ENCODE assay signal across 28 cellular contexts in genomic region chr3:52678265-52678927, GRCh38. TPM values are rescaled to one million over a fixed set of nuclear protein-coding genes. Genes with fewer than 3 reads are reported as not detected.
DNase-seq lines count a peak whose midpoint lies in the region; ATAC-seq, FAIRE-seq and TF ChIP-seq lines count a peak whose summit lies in the region.
"Had no signal": no experiment of that assay in that cellular context is flagged by ENCODE, and none has a peak within 500 bp of the region (broad histone marks: within the 10 kb centered on the region; RNA-seq: fewer than 3 reads in every experiment).

No MANE protein-coding gene starts in this region.

- POLR2A ChIA-PET in HepG2 (lab: Yijun Ruan, JAX) (interaction anchor here (0.9 kb wide), 1 partner anchor 26 kb away, joined by 3 read pairs; no protein-coding TSS in a partner anchor), Caco-2 (lab: Charles Lee) (no interaction called here)

- CTCF ChIA-PET in HepG2 (lab: Yijun Ruan, JAX; ENCODE audit: low intra/inter-chr PET ratio, low total read pairs), result no interaction called here
- CTCF ChIA-PET in Caco-2 (lab: Charles Lee), result no interaction called here

- no peak for TF ChIP-seq POLR2A in HepG2 (IDR thresholded peaks at IDR 0.05; ENCODE audit: insufficient read depth in 1 of 2, low read depth in 2 of 2, low read length in 2 of 2)

- TF ChIP-seq RAD21 in HepG2 (CRISPR knock-in tag; IDR thresholded peaks at IDR 0.05), result no peak

- no peaks in the 10 kb centered on the region for H3K27me3 ChIP-seq in HepG2 (ENCODE audit: control insufficient read depth in 1 of 2, insufficient read depth in 2 of 2, low read length in 2 of 2)
- no peaks in the 10 kb centered on the region for H3K27me3 ChIP-seq in Caco-2 (replicated peaks; ENCODE audit: control insufficient read depth, insufficient read depth, low read length)
- H3K27me3 ChIP-seq: sigmoid colon, testis had no signal

- H3K4me2 ChIP-seq in HepG2 (ENCODE audit: low read depth, low read length), result no peak overlapping the region

- H3K4me3 ChIP-seq in HepG2 (replicated peaks in 1 of 3; ENCODE audit: insufficient read depth in 1 of 3, low read depth in 2 of 3, low read length in 3 of 3) (no peak overlapping the region), Caco-2 (ENCODE audit: low read depth, low read length) (no peak overlapping the region)
- H3K4me3 ChIP-seq: GM12878, sigmoid colon, testis had no signal

- no peaks in the 10 kb centered on the region for H3K9me3 Mint-ChIP-seq in stimulated activated naive CD8-positive, alpha-beta T cell treated with anti-CD3 and anti-CD28 coated beads, Interleukin-15, Interleukin-2, amounts not matched to agents 100 ng/mL and 50 ng/mL, for 24 hours
- no peaks in the 10 kb centered on the region for H3K9me3 Mint-ChIP-seq in activated naive CD8-positive, alpha-beta T cell treated with anti-CD3 and anti-CD28 coated beads for 36 hours
- H3K9me3 Mint-ChIP-seq in Caco-2 (ENCODE audit: unreplicated experiment), result no peaks in the 10 kb centered on the region
- H3K9me3 Mint-ChIP-seq: nephron had no signal

- H2AFZ ChIP-seq in HepG2 (ENCODE audit: low read length), result no peak overlapping the region

- no peak overlapping the region for H3K4me3 Mint-ChIP-seq in stimulated activated naive CD8-positive, alpha-beta T cell treated with anti-CD3 and anti-CD28 coated beads, Interleukin-15, Interleukin-2, amounts not matched to agents 100 ng/mL and 50 ng/mL, for 24 hours
- H3K4me3 Mint-ChIP-seq in activated naive CD8-positive, alpha-beta T cell treated with anti-CD3 and anti-CD28 coated beads for 36 hours, result no peak overlapping the region
- no peak overlapping the region for H3K4me3 Mint-ChIP-seq in Caco-2 (ENCODE audit: unreplicated experiment)
- H3K4me3 Mint-ChIP-seq: CD4-positive, alpha-beta memory T cell; nephron had no signal

- peaks cover 9 to 45% of the 10 kb centered on the region in 2 experiments for H3K36me3 ChIP-seq in HepG2 (replicated peaks in 1 of 2; ENCODE audit: control insufficient read depth in 1 of 2, insufficient read depth in 2 of 2, low read length in 2 of 2)
- H3K36me3 ChIP-seq in Caco-2 (ENCODE audit: control insufficient read depth, insufficient read depth, low read length), result 0 out of 2 replicates have a peak, but pooled peaks cover 1% of the 10 kb centered on the region

- H3K36me3 Mint-ChIP-seq in stimulated activated naive CD8-positive, alpha-beta T cell treated with anti-CD3 and anti-CD28 coated beads, Interleukin-15, Interleukin-2, amounts not matched to agents 100 ng/mL and 50 ng/mL, for 24 hours (ENCODE audit: low read depth), result peaks cover 62% of the 10 kb centered on the region
- H3K36me3 Mint-ChIP-seq in activated naive CD8-positive, alpha-beta T cell treated with anti-CD3 and anti-CD28 coated beads for 36 hours, result peaks cover 23% of the 10 kb centered on the region
- peaks cover 50% of the 10 kb centered on the region for H3K36me3 Mint-ChIP-seq in Caco-2 (ENCODE audit: insufficient read depth, unreplicated experiment)

- H3K9me3 ChIP-seq in HepG2 (ENCODE audit: low read length) (no peaks in the 10 kb centered on the region), Caco-2 (no peaks in the 10 kb centered on the region)
- H3K9me3 ChIP-seq: sigmoid colon, testis had no signal

- no peaks in the 10 kb centered on the region for H4K20me1 ChIP-seq in HepG2 (ENCODE audit: insufficient read depth, low read length)

- FAIRE-seq in HepG2 (lab: Jason Lieb, UNC), result no peak
- FAIRE-seq: bronchial epithelial cell, endometrium, GM12878, HTR-8/SVneo had no signal

- TF ChIP-seq CTCF in HepG2 (CRISPR knock-in tag; IDR thresholded peaks at IDR 0.05) (no peak), Caco-2 (IDR thresholded peaks at IDR 0.05; ENCODE audit: insufficient read depth in 1 of 2, low read depth in 1 of 2, low read length in 1 of 2, severe bottlenecking in 1 of 2, unreplicated experiment in 1 of 2) (no peak)

- TF ChIP-seq EP300 in HepG2 (IDR thresholded peaks at IDR 0.05; ENCODE audit: low read depth in 2 of 2, low read length in 2 of 2) (no peak), HepG2 (CRISPR knock-in tag; IDR thresholded peaks at IDR 0.05; ENCODE audit: borderline replicate concordance) (no peak)

- no peak overlapping the region for H3K27ac ChIP-seq in HepG2 (ENCODE audit: extremely low read length, insufficient read depth, low read length)
- H3K27ac ChIP-seq: sigmoid colon, testis had no signal

- peaks cover 52% of the 10 kb centered on the region for H3K4me1 ChIP-seq in HepG2 (ENCODE audit: insufficient read depth, low read length)
- peaks cover 8% of the 10 kb centered on the region for H3K4me1 ChIP-seq in Caco-2

- intact Hi-C loops in HepG2 (cut with micrococcal nuclease; ENCODE audit: unreplicated experiment) (no loop called here), Caco-2 (cut with micrococcal nuclease; ENCODE audit: unreplicated experiment) (no loop called here)

- no peak for ATAC-seq in stimulated activated naive CD8-positive, alpha-beta T cell treated with anti-CD3 and anti-CD28 coated beads, Interleukin-15, Interleukin-2, amounts not matched to agents 100 U/mL and 50 U/mL, for 24 hours
- no peak for ATAC-seq in HepG2
- ATAC-seq in HG02798 (IDR thresholded peaks at IDR 0.05; ENCODE audit: poor library complexity, unreplicated experiment), result no peak
- ATAC-seq: GM12878, left colon had no signal

- H3K27me3 Mint-ChIP-seq in stimulated activated naive CD8-positive, alpha-beta T cell treated with anti-CD3 and anti-CD28 coated beads, Interleukin-15, Interleukin-2, amounts not matched to agents 100 ng/mL and 50 ng/mL, for 24 hours, result no peaks in the 10 kb centered on the region
- H3K27me3 Mint-ChIP-seq in activated naive CD8-positive, alpha-beta T cell treated with anti-CD3 and anti-CD28 coated beads for 36 hours, result no peaks in the 10 kb centered on the region
- H3K27me3 Mint-ChIP-seq in Caco-2 (ENCODE audit: insufficient read depth, unreplicated experiment), result no peaks in the 10 kb centered on the region
- H3K27me3 Mint-ChIP-seq: CD4-positive, alpha-beta memory T cell had no signal

- no peak for DNase-seq in stimulated activated naive CD8-positive, alpha-beta T cell treated with anti-CD3 and anti-CD28 coated beads, Interleukin-15, Interleukin-2, amounts not matched to agents 100 U/mL and 50 U/mL, for 24 hours
- no peak for DNase-seq in activated naive CD8-positive, alpha-beta T cell treated with anti-CD3 and anti-CD28 coated beads for 36 hours
- DNase-seq in HepG2 (ENCODE audit: low spot score) (no peak), anterior cingulate cortex (lab: John Stamatoyannopoulos, UW) (no peak), GM19238 (ENCODE audit: insufficient read length, low spot score) (no peak), Caco-2 (no peak)
- DNase-seq: activated CD4-positive, CD25-positive, alpha-beta regulatory T cell; CD4-positive, alpha-beta memory T cell; cortex of kidney; DMS53; head of caudate nucleus; Karpas-422; left colon; midbrain; NCI-H1092; NCI-H187 treated with DMSO at 0.1 percent for 48 hours; NCI-H82; sigmoid colon; stimulated activated CD4-positive, alpha-beta T cell treated with anti-CD3 and anti-CD28 coated beads, Interleukin-15, amount 100 ng/mL, for 24 hours; T1000; testis had no signal

- peaks cover 31% of the 10 kb centered on the region for H3K79me2 ChIP-seq in HepG2 (ENCODE audit: insufficient read depth, low read length)

- 95% methylated on average over 5 of the region's 5 CpGs for WGBS in HepG2 (ENCODE audit: low lambda C conversion rate)

- H3K9ac ChIP-seq in HepG2 (ENCODE audit: insufficient read depth, low read depth, low read length), result no peak overlapping the region

- H3K4me1 Mint-ChIP-seq in stimulated activated naive CD8-positive, alpha-beta T cell treated with anti-CD3 and anti-CD28 coated beads, Interleukin-15, Interleukin-2, amounts not matched to agents 100 ng/mL and 50 ng/mL, for 24 hours (ENCODE audit: low read depth), result peaks cover 44% of the 10 kb centered on the region
- peaks cover 28% of the 10 kb centered on the region for H3K4me1 Mint-ChIP-seq in activated naive CD8-positive, alpha-beta T cell treated with anti-CD3 and anti-CD28 coated beads for 36 hours
- peaks cover 8% of the 10 kb centered on the region for H3K4me1 Mint-ChIP-seq in Caco-2 (ENCODE audit: low read depth, unreplicated experiment)

- in situ Hi-C loops in HepG2 (cut with HindIII; ENCODE audit: extremely low pct_ligation_motif_present, low pct_unique_long_range_greater_than_20kb), result no loop called here

- BruUV-seq in HepG2 (replicated peaks; lab: Mats Ljungman, UMichigan), result no TSS peak
- BruUV-seq in Caco-2 (replicated peaks; lab: Mats Ljungman, UMichigan), result no TSS peak

- peak overlapping the region; percentile 51 for H3K27ac Mint-ChIP-seq in stimulated activated naive CD8-positive, alpha-beta T cell treated with anti-CD3 and anti-CD28 coated beads, Interleukin-15, Interleukin-2, amounts not matched to agents 100 ng/mL and 50 ng/mL, for 24 hours
- peak overlapping the region; percentile 28 for H3K27ac Mint-ChIP-seq in activated naive CD8-positive, alpha-beta T cell treated with anti-CD3 and anti-CD28 coated beads for 36 hours
- H3K27ac Mint-ChIP-seq in Caco-2 (ENCODE audit: unreplicated experiment), result no peak overlapping the region
- H3K27ac Mint-ChIP-seq: nephron had no signal

RNA-seq across cellular contexts. Expression of gene PBRM1, which starts 7.3 kb away (rescaled TPM):
- 10 to 100 TPM; 61.5 to 62.1 TPM for total RNA-seq in activated naive CD8-positive, alpha-beta T cell treated with anti-CD3 and anti-CD28 coated beads for 36 hours
- total RNA-seq in HepG2 (2016; rRNA removed; fragmentation: Illumina TruSeq; extraction: Trizol) (33.2 and 47.0 TPM in 2 replicates), Caco-2 (2022) (50.6 and 50.7 TPM in 2 replicates)
- total RNA-seq in HepG2 (2016; cell fraction: cytosol; rRNA removed; fragmentation: Illumina TruSeq; extraction: Trizol; ENCODE audit: low read depth), result 5.1 and 8.0 TPM in 2 replicates
- 33.8 and 40.2 TPM in 2 replicates for total RNA-seq in HepG2 (2016; cell fraction: insoluble cytoplasmic fraction; rRNA removed; fragmentation: Illumina TruSeq; extraction: Trizol)
- 13.4 and 13.8 TPM in 2 replicates for total RNA-seq in HepG2 (2016; cell fraction: membrane; rRNA removed; fragmentation: Illumina TruSeq; extraction: Trizol)
- 49.5 and 50.7 TPM in 2 replicates for total RNA-seq in HepG2 (2016; cell fraction: nucleus; rRNA removed; fragmentation: Illumina TruSeq; extraction: Trizol)
- 9.6 and 10.9 TPM in 2 replicates for polyA plus RNA-seq in HepG2 (2011; rRNA removed)
- 6.0 and 7.9 TPM in 2 replicates for polyA plus RNA-seq in HepG2 (2011; cell fraction: cytosol; rRNA removed)
- 15.1 and 15.8 TPM in 2 replicates for polyA plus RNA-seq in HepG2 (2011; cell fraction: nucleus; rRNA removed)
- polyA plus RNA-seq in HepG2 (2012), result 10.4 and 11.8 TPM in 2 replicates
- 0.65 and 1.2 TPM in 2 replicates for polyA plus RNA-seq in HepG2 (2016; cell fraction: cytosol; fragmentation: Illumina TruSeq; extraction: Trizol; ENCODE audit: low read depth)
- 19.3 and 20.8 TPM in 2 replicates for polyA plus RNA-seq in HepG2 (2016; cell fraction: insoluble cytoplasmic fraction; fragmentation: Illumina TruSeq; extraction: Trizol; ENCODE audit: low read depth)
- 1.9 and 2.1 TPM in 2 replicates for polyA plus RNA-seq in HepG2 (2016; cell fraction: membrane; fragmentation: Illumina TruSeq; extraction: Trizol; ENCODE audit: low read depth)
- polyA plus RNA-seq in HepG2 (2016; cell fraction: nucleus; fragmentation: Illumina TruSeq; extraction: Trizol; ENCODE audit: insufficient read depth, low read depth), result 22.8 and 26.1 TPM in 2 replicates
- 25.3 and 61.3 TPM in 2 replicates for polyA minus RNA-seq in HepG2 (2011; rRNA and poly(A)+ RNA removed; ENCODE audit: low replicate concordance)
- 22.6 and 23.7 TPM in 2 replicates for polyA minus RNA-seq in HepG2 (2011; cell fraction: cytosol; rRNA and poly(A)+ RNA removed)
- 57.8 and 69.2 TPM in 2 replicates for polyA minus RNA-seq in HepG2 (2011; cell fraction: nucleus; rRNA and poly(A)+ RNA removed)

RNA-seq across cellular contexts. Expression of gene GNL3, which starts 7.4 kb away (rescaled TPM):
- 100 to 1,000 TPM; 245 to 246 TPM for total RNA-seq in activated naive CD8-positive, alpha-beta T cell treated with anti-CD3 and anti-CD28 coated beads for 36 hours
- total RNA-seq in HepG2 (2016; rRNA removed; fragmentation: Illumina TruSeq; extraction: Trizol) (257 and 281 TPM in 2 replicates), Caco-2 (2022) (125 and 134 TPM in 2 replicates)
- total RNA-seq in HepG2 (2016; cell fraction: cytosol; rRNA removed; fragmentation: Illumina TruSeq; extraction: Trizol; ENCODE audit: low read depth), result 60.4 and 64.3 TPM in 2 replicates
- total RNA-seq in HepG2 (2016; cell fraction: insoluble cytoplasmic fraction; rRNA removed; fragmentation: Illumina TruSeq; extraction: Trizol), result 257 and 284 TPM in 2 replicates
- 76.1 and 91.0 TPM in 2 replicates for total RNA-seq in HepG2 (2016; cell fraction: membrane; rRNA removed; fragmentation: Illumina TruSeq; extraction: Trizol)
- 252 and 273 TPM in 2 replicates for total RNA-seq in HepG2 (2016; cell fraction: nucleus; rRNA removed; fragmentation: Illumina TruSeq; extraction: Trizol)
- polyA plus RNA-seq in HepG2 (2011; rRNA removed), result 91.7 and 129 TPM in 2 replicates
- polyA plus RNA-seq in HepG2 (2011; cell fraction: cytosol; rRNA removed), result 37.1 and 48.9 TPM in 2 replicates
- 185 and 204 TPM in 2 replicates for polyA plus RNA-seq in HepG2 (2011; cell fraction: nucleus; rRNA removed)
- 118 and 153 TPM in 2 replicates for polyA plus RNA-seq in HepG2 (2012)
- polyA plus RNA-seq in HepG2 (2016; cell fraction: cytosol; fragmentation: Illumina TruSeq; extraction: Trizol; ENCODE audit: low read depth), result 27.6 and 27.7 TPM in 2 replicates
- polyA plus RNA-seq in HepG2 (2016; cell fraction: insoluble cytoplasmic fraction; fragmentation: Illumina TruSeq; extraction: Trizol; ENCODE audit: low read depth), result 214 and 224 TPM in 2 replicates
- polyA plus RNA-seq in HepG2 (2016; cell fraction: membrane; fragmentation: Illumina TruSeq; extraction: Trizol; ENCODE audit: low read depth), result 41.7 and 44.4 TPM in 2 replicates
- polyA plus RNA-seq in HepG2 (2016; cell fraction: nucleus; fragmentation: Illumina TruSeq; extraction: Trizol; ENCODE audit: insufficient read depth, low read depth), result 336 and 359 TPM in 2 replicates
- polyA minus RNA-seq in HepG2 (2011; rRNA and poly(A)+ RNA removed; ENCODE audit: low replicate concordance), result 38.6 and 73.5 TPM in 2 replicates
- polyA minus RNA-seq in HepG2 (2011; cell fraction: cytosol; rRNA and poly(A)+ RNA removed), result 34.7 and 37.7 TPM in 2 replicates
- 291 and 322 TPM in 2 replicates for polyA minus RNA-seq in HepG2 (2011; cell fraction: nucleus; rRNA and poly(A)+ RNA removed)

RNA-seq across cellular contexts. Expression of gene GLT8D1, which starts 27.2 kb away (rescaled TPM):
- total RNA-seq in activated naive CD8-positive, alpha-beta T cell treated with anti-CD3 and anti-CD28 coated beads for 36 hours, result 10 to 100 TPM; 29.5 to 30.3 TPM
- 65.1 and 110 TPM in 2 replicates for total RNA-seq in HepG2 (2016; rRNA removed; fragmentation: Illumina TruSeq; extraction: Trizol)
- total RNA-seq in HepG2 (2016; cell fraction: cytosol; rRNA removed; fragmentation: Illumina TruSeq; extraction: Trizol; ENCODE audit: low read depth), result 26.1 and 37.4 TPM in 2 replicates
- total RNA-seq in HepG2 (2016; cell fraction: insoluble cytoplasmic fraction; rRNA removed; fragmentation: Illumina TruSeq; extraction: Trizol), result 57.9 and 103 TPM in 2 replicates
- total RNA-seq in HepG2 (2016; cell fraction: membrane; rRNA removed; fragmentation: Illumina TruSeq; extraction: Trizol), result 58.5 and 71.5 TPM in 2 replicates
- 95.9 and 108 TPM in 2 replicates for total RNA-seq in HepG2 (2016; cell fraction: nucleus; rRNA removed; fragmentation: Illumina TruSeq; extraction: Trizol)
- 109 and 121 TPM in 2 replicates for polyA plus RNA-seq in HepG2 (2011; rRNA removed)
- polyA plus RNA-seq in HepG2 (2011; cell fraction: cytosol; rRNA removed), result 73.3 and 91.3 TPM in 2 replicates
- polyA plus RNA-seq in HepG2 (2011; cell fraction: nucleus; rRNA removed), result 70.1 and 84.3 TPM in 2 replicates
- 73.6 and 98.8 TPM in 2 replicates for polyA plus RNA-seq in HepG2 (2012)
- polyA plus RNA-seq in HepG2 (2016; cell fraction: cytosol; fragmentation: Illumina TruSeq; extraction: Trizol; ENCODE audit: low read depth), result 24.2 and 36.5 TPM in 2 replicates
- polyA plus RNA-seq in HepG2 (2016; cell fraction: insoluble cytoplasmic fraction; fragmentation: Illumina TruSeq; extraction: Trizol; ENCODE audit: low read depth), result 69.1 and 71.8 TPM in 2 replicates
- 43.6 and 60.3 TPM in 2 replicates for polyA plus RNA-seq in HepG2 (2016; cell fraction: membrane; fragmentation: Illumina TruSeq; extraction: Trizol; ENCODE audit: low read depth)
- 167 and 178 TPM in 2 replicates for polyA plus RNA-seq in HepG2 (2016; cell fraction: nucleus; fragmentation: Illumina TruSeq; extraction: Trizol; ENCODE audit: insufficient read depth, low read depth)
- 39.4 and 50.8 TPM in 2 replicates for polyA minus RNA-seq in HepG2 (2011; rRNA and poly(A)+ RNA removed; ENCODE audit: low replicate concordance)
- polyA minus RNA-seq in HepG2 (2011; cell fraction: cytosol; rRNA and poly(A)+ RNA removed), result 36.1 and 37.9 TPM in 2 replicates
- polyA minus RNA-seq in HepG2 (2011; cell fraction: nucleus; rRNA and poly(A)+ RNA removed), result 33.9 and 50.1 TPM in 2 replicates
- total RNA-seq in Caco-2 (2022), result 30.5 and 31.4 TPM in 2 replicates

RNA-seq across cellular contexts. Expression of gene SPCS1, which starts 27.5 kb away (rescaled TPM):
- 100 to 1,000 TPM; 129 to 137 TPM for total RNA-seq in activated naive CD8-positive, alpha-beta T cell treated with anti-CD3 and anti-CD28 coated beads for 36 hours
- total RNA-seq in HepG2 (2016; rRNA removed; fragmentation: Illumina TruSeq; extraction: Trizol), result 100 and 120 TPM in 2 replicates
- total RNA-seq in HepG2 (2016; cell fraction: cytosol; rRNA removed; fragmentation: Illumina TruSeq; extraction: Trizol; ENCODE audit: low read depth), result 40.5 and 45.6 TPM in 2 replicates
- total RNA-seq in HepG2 (2016; cell fraction: insoluble cytoplasmic fraction; rRNA removed; fragmentation: Illumina TruSeq; extraction: Trizol), result 101 and 120 TPM in 2 replicates
- 58.3 and 62.1 TPM in 2 replicates for total RNA-seq in HepG2 (2016; cell fraction: membrane; rRNA removed; fragmentation: Illumina TruSeq; extraction: Trizol)
- 98.8 and 103 TPM in 2 replicates for total RNA-seq in HepG2 (2016; cell fraction: nucleus; rRNA removed; fragmentation: Illumina TruSeq; extraction: Trizol)
- polyA plus RNA-seq in HepG2 (2011; rRNA removed), result 61.8 and 84.6 TPM in 2 replicates
- polyA plus RNA-seq in HepG2 (2011; cell fraction: cytosol; rRNA removed), result 92.3 and 116 TPM in 2 replicates
- polyA plus RNA-seq in HepG2 (2011; cell fraction: nucleus; rRNA removed), result 20.3 and 25.6 TPM in 2 replicates
- 100 and 134 TPM in 2 replicates for polyA plus RNA-seq in HepG2 (2012)
- 78.3 and 89.5 TPM in 2 replicates for polyA plus RNA-seq in HepG2 (2016; cell fraction: cytosol; fragmentation: Illumina TruSeq; extraction: Trizol; ENCODE audit: low read depth)
- 176 and 187 TPM in 2 replicates for polyA plus RNA-seq in HepG2 (2016; cell fraction: insoluble cytoplasmic fraction; fragmentation: Illumina TruSeq; extraction: Trizol; ENCODE audit: low read depth)
- polyA plus RNA-seq in HepG2 (2016; cell fraction: membrane; fragmentation: Illumina TruSeq; extraction: Trizol; ENCODE audit: low read depth), result 91.4 and 105 TPM in 2 replicates
- 241 and 261 TPM in 2 replicates for polyA plus RNA-seq in HepG2 (2016; cell fraction: nucleus; fragmentation: Illumina TruSeq; extraction: Trizol; ENCODE audit: insufficient read depth, low read depth)
- 76.0 and 91.3 TPM in 2 replicates for polyA minus RNA-seq in HepG2 (2011; rRNA and poly(A)+ RNA removed; ENCODE audit: low replicate concordance)
- polyA minus RNA-seq in HepG2 (2011; cell fraction: cytosol; rRNA and poly(A)+ RNA removed), result 48.9 and 80.5 TPM in 2 replicates
- polyA minus RNA-seq in HepG2 (2011; cell fraction: nucleus; rRNA and poly(A)+ RNA removed), result 23.1 and 23.6 TPM in 2 replicates
- 141 and 153 TPM in 2 replicates for total RNA-seq in Caco-2 (2022)
